ENCODE assay signal across 7 cellular contexts in genomic region chr7:86089455-86089854, GRCh38.
"Had no signal": no experiment of that assay in that cellular context is flagged by ENCODE, and none has a peak within 500 bp of the region (broad histone marks: within the 10 kb centered on the region; RNA-seq: fewer than 3 reads in every experiment).

No MANE protein-coding gene starts in this region.

- H3K27ac Mint-ChIP-seq: IgD-negative memory B cell had no signal

- H3K27ac ChIP-seq: HL-60 had no signal

- H3K4me3 ChIP-seq: K562 had no signal

- H3K4me3 Mint-ChIP-seq: IgD-negative memory B cell had no signal

- H3K36me3 Mint-ChIP-seq: IgD-negative memory B cell had no signal

- H3K4me1 Mint-ChIP-seq: IgD-negative memory B cell had no signal

- ATAC-seq: HepG2, K562 had no signal

- DNase-seq: IMR-90, KBM-7, KG1 had no signal

- H3K27me3 Mint-ChIP-seq: IgD-negative memory B cell had no signal
